In the genomic region with DNA sequence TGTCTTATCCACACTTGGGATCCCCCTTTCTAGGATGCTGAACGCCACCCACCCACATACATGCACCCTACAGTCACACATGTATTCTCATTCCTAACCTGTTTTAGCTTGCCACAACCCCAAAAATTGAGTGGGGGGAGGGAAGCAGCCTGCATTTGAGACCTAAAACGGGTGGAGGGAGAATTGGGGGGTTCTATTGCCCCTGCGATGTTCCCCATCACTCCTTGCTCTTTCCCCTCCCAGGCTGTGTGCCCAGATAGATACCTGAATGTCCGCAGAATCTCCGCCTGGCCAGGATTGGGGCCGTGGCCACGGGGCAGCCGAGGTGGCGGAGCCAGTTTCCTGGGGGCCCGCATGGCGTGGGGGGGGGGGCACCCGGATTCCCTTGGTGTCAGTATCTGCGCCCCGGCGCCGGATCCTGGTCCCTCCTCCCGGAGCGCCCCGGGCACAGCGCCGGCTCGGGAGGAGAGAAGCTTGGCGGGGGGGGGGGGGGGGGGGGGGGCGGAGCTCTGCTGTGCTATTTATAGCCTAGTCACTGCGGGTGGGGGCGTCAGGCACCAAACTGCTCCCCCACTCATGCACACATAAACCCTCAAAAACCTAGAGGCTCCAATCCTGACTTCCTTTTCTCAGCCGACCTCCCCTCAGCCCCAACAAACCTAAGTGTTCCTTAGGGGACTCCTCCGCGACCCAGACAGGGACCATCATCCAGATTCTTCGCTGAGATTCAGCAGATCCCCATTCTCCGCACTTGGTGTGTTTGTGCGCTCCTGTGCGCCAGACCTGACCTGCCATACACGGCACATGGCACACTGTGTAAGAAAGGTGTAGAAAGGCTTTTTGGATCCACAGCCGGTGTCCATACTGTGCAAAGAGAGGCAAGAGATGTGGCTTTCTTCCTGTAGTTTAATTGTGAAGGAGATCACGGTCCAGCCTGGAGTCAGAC, we compare ENCODE assay signal across 8 cellular contexts. TPM values are rescaled to one million over a fixed set of nuclear protein-coding genes. Genes with fewer than 3 reads are reported as not detected.
DNase-seq lines count a peak whose midpoint lies in the region; ATAC-seq and TF ChIP-seq lines count a peak whose summit lies in the region.

No MANE protein-coding gene starts in this region.

- no peaks in the 10 kb centered on the region for H3K9me3 ChIP-seq in CD8-positive, alpha-beta memory T cell (ENCODE audit: low read length)
- H3K9me3 ChIP-seq in heart right ventricle, result peaks cover 0 to 11% (median 5%) of the 10 kb centered on the region in 11 donors

- peak overlapping the region; percentile 87 to 98 (median 96) for H3K27ac Mint-ChIP-seq in CD8-positive, alpha-beta memory T cell

- peak overlapping the region; percentile 94 to 99 (median 97) for H3K4me3 Mint-ChIP-seq in CD8-positive, alpha-beta memory T cell

- DNase-seq in CD8-positive, alpha-beta memory T cell, result peak in 3 of 5 donors; percentile 34 to 67 (median 41)
- DNase-seq in NCI-H345 (lab: John Stamatoyannopoulos, UW) (peak; percentile 73), heart right ventricle (peak; percentile 38 to 64), posterior vena cava (ENCODE audit: low spot score) (peak; percentile 85), middle frontal gyrus (ENCODE audit: extremely low spot score, low spot score) (no peak)
- DNase-seq in activated naive CD4-positive, alpha-beta T cell treated with anti-CD3 and anti-CD28 coated beads, Interleukin-2, amount 50 U/mL, for 16 hours, result peak; percentile 48

- peaks cover 0 to 3% of the 10 kb centered on the region in 2 donors for H3K27me3 Mint-ChIP-seq in CD8-positive, alpha-beta memory T cell

- no peaks in the 10 kb centered on the region for H3K27me3 ChIP-seq in CD8-positive, alpha-beta memory T cell (ENCODE audit: insufficient read depth, low read length, poor library complexity, severe bottlenecking)
- peaks cover 0 to 9% (median 0%) of the 10 kb centered on the region in 7 donors for H3K27me3 ChIP-seq in heart right ventricle

- H3K4me1 ChIP-seq in CD8-positive, alpha-beta memory T cell (ENCODE audit: insufficient read depth, low read length), result peaks cover 59% of the 10 kb centered on the region
- peaks cover 14 to 70% (median 59%) of the 10 kb centered on the region in 9 donors for H3K4me1 ChIP-seq in heart right ventricle

- H3K36me3 Mint-ChIP-seq in CD8-positive, alpha-beta memory T cell, result peaks cover 0 to 24% (median 2%) of the 10 kb centered on the region in 3 donors

- H3K4me3 ChIP-seq in CD8-positive, alpha-beta memory T cell (ENCODE audit: low read length), result peak overlapping the region; percentile 93
- H3K4me3 ChIP-seq in heart right ventricle, result peak overlapping the region; percentile 56 to 73 (median 70)

- no peaks in the 10 kb centered on the region for H3K36me3 ChIP-seq in CD8-positive, alpha-beta memory T cell (ENCODE audit: insufficient read depth, low read length)
- H3K36me3 ChIP-seq in heart right ventricle, result peaks cover 0 to 6% (median 0%) of the 10 kb centered on the region in 9 donors

- ATAC-seq in heart right ventricle (peak in 3 of 8 donors; percentile 7 to 14 (median 8)), HG02571 (IDR thresholded peaks at IDR 0.05; ENCODE audit: unreplicated experiment) (no peak), GM19023 (IDR thresholded peaks at IDR 0.05; ENCODE audit: unreplicated experiment) (no peak)

- POLR2A ChIA-PET in CD8-positive, alpha-beta memory T cell (lab: Charles Lee), result interaction anchor here (0.6 to 1.9 kb wide), 9 partner anchors 15 to 104 kb away, joined by 3 to 11 read pairs (median 3); partner anchors contain the start of gene RBM8A

- CTCF ChIA-PET in CD8-positive, alpha-beta memory T cell (lab: Charles Lee), result interaction anchor here (0.7 to 4.9 kb wide), 9 partner anchors 13 to 117 kb away, joined by 3 to 77 read pairs (median 9); partner anchors contain the start of genes NUDT17, PIAS3 and RBM8A

- H3K4me1 Mint-ChIP-seq in CD8-positive, alpha-beta memory T cell, result peaks cover 58 to 75% (median 61%) of the 10 kb centered on the region in 3 donors

- TF ChIP-seq CTCF in heart right ventricle (IDR thresholded peaks at IDR 0.05), result no peak

- WGBS in heart right ventricle, 2 donors, result 4% methylated on average over 31 to 36 of the region's 36 CpGs

- H3K27ac ChIP-seq in CD8-positive, alpha-beta memory T cell (ENCODE audit: low read depth, low read length), result no peak overlapping the region
- peak overlapping the region in 9 of 10 donors; percentile 46 to 96 (median 92) for H3K27ac ChIP-seq in heart right ventricle

- no peaks in the 10 kb centered on the region for H3K9me3 Mint-ChIP-seq in CD8-positive, alpha-beta memory T cell

- intact Hi-C loops in heart right ventricle (cut with DNase I) (loop anchor here in 3 of 10 donors (5.0 kb wide), 1 partner anchor 35 kb away; the partner anchor contains the start of gene RBM8A (in 3 of the 3)), posterior vena cava (cut with DNase I) (loop anchor here in 1 of 2 donors (5.0 kb wide), 1 partner anchor 45 kb away; the partner anchor contains the start of gene PEX11B)

RNA-seq across cellular contexts. Expression of gene ANKRD34A, which starts 1.9 kb away (rescaled TPM):
- 1 to 10 TPM; 6.9 to 8.7 TPM for total RNA-seq in CD8-positive, alpha-beta memory T cell
- polyA plus RNA-seq in CD8-positive, alpha-beta memory T cell, result 0.97 TPM
- total RNA-seq in heart right ventricle (1 to 10 TPM in 6 of 10 donors, under 1 TPM in 4; 0.66 to 1.5 (median 1.0) TPM), posterior vena cava (1 to 10 TPM; 2.3 TPM)
- polyA plus RNA-seq in heart right ventricle, result 1 to 10 TPM in 1 of 2 donors, under 1 TPM in 1; 0.88 to 1.7 TPM

RNA-seq across cellular contexts. Expression of gene POLR3GL, which starts 2.1 kb away (rescaled TPM):
- 10 to 100 TPM; 21.6 to 22.8 TPM for total RNA-seq in CD8-positive, alpha-beta memory T cell
- polyA plus RNA-seq in CD8-positive, alpha-beta memory T cell, result 103 TPM
- total RNA-seq in heart right ventricle (10 to 100 TPM; 30.9 to 44.7 (median 38.5) TPM), posterior vena cava (10 to 100 TPM; 22.8 to 23.8 TPM)
- 10 to 100 TPM; 44.2 to 64.5 TPM for polyA plus RNA-seq in heart right ventricle

RNA-seq across cellular contexts. Expression of gene LIX1L, which starts 4.6 kb away (rescaled TPM):
- total RNA-seq in CD8-positive, alpha-beta memory T cell, result 10 to 100 TPM; 41.8 to 42.6 TPM
- polyA plus RNA-seq in CD8-positive, alpha-beta memory T cell, result 33.5 TPM
- total RNA-seq in heart right ventricle (10 to 100 TPM; 21.2 to 30.0 (median 24.5) TPM), posterior vena cava (10 to 100 TPM; 45.5 to 45.8 TPM)
- 1 to 10 TPM; 7.1 to 9.4 TPM for polyA plus RNA-seq in heart right ventricle

RNA-seq across cellular contexts. Expression of gene TXNIP, which starts 33.9 kb away (rescaled TPM):
- total RNA-seq in CD8-positive, alpha-beta memory T cell, result 100 to 1,000 TPM; 167 to 170 TPM
- 4,579 TPM for polyA plus RNA-seq in CD8-positive, alpha-beta memory T cell
- total RNA-seq in heart right ventricle (1,000 to 10,000 TPM in 2 of 10 donors, 100 to 1,000 TPM in 8; 544 to 1,142 (median 777) TPM), posterior vena cava (100 to 1,000 TPM; 393 to 441 TPM)
- 100 to 1,000 TPM; 231 to 681 TPM for polyA plus RNA-seq in heart right ventricle

RNA-seq across cellular contexts. Expression of gene RBM8A, which starts 35.1 kb away (rescaled TPM):
- 100 to 1,000 TPM; 387 to 397 TPM for total RNA-seq in CD8-positive, alpha-beta memory T cell
- polyA plus RNA-seq in CD8-positive, alpha-beta memory T cell, result 192 TPM
- total RNA-seq in heart right ventricle (10 to 100 TPM; 55.5 to 90.5 (median 67.4) TPM), posterior vena cava (10 to 100 TPM; 81.0 to 83.3 TPM)
- polyA plus RNA-seq in heart right ventricle, result 100 to 1,000 TPM in 1 of 2 donors, 10 to 100 TPM in 1; 34.5 to 151 TPM
